Comparison of ENCODE assay signal across 17 cellular contexts in the genomic region with DNA sequence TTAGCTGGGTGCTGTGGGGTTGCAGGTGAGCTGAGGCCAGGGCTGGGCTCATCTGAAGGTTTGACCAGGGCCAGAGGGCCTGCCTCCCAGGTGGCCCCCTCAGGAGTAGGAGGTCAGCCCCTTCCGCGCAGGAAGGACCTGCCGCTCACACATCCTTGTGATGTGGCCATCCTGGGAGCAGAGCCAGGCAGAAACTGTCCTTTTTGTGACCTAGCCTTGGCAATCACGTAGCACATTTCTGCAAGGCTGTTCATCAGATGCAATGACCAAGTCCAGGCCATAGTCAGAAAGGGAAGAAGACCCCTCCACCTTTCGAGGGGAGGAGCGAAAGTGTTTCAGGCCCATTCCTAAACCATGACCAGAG. TPM values are rescaled to one million over a fixed set of nuclear protein-coding genes. Genes with fewer than 3 reads are reported as not detected.
DNase-seq lines count a peak whose midpoint lies in the region; ATAC-seq and TF ChIP-seq lines count a peak whose summit lies in the region.
"Had no signal": no experiment of that assay in that cellular context is flagged by ENCODE, and none has a peak within 500 bp of the region (broad histone marks: within the 10 kb centered on the region; RNA-seq: fewer than 3 reads in every experiment).

No MANE protein-coding gene starts in this region.

- dilution Hi-C loops in mammary epithelial cell (cut with HindIII; ENCODE audit: low sequenced_read_pairs): no loop called here

- no peak for DNase-seq in activated CD4-positive, alpha-beta T cell treated with anti-CD3 and anti-CD28 coated beads for 36 hours
- no peak for DNase-seq in activated CD4-positive, alpha-beta T cell treated with anti-CD3 and anti-CD28 coated beads, Interleukin-2, amount 50 U/mL, for 4 hours
- DNase-seq in heart left ventricle: peak in 2 of 5 donors; percentile 46 to 69
- peak; percentile 47 to 81 for DNase-seq in gastrocnemius medialis
- DNase-seq in mammary epithelial cell: no peak
- no peak for DNase-seq in NCI-H2029 treated with DMSO at 0.1 percent for 48 hours (lab: John Stamatoyannopoulos, UW)
- DNase-seq in substantia nigra (lab: John Stamatoyannopoulos, UW): no peak
- DNase-seq: activated CD4-positive, alpha-beta T cell treated with anti-CD3 and anti-CD28 coated beads for 1 hour; activated T-cell treated with anti-CD3 and anti-CD28 coated beads, Interleukin-2, amount 50 U/mL, for 4 hours; effector memory CD4-positive, alpha-beta T cell; H9; islet precursor cell; sigmoid colon; stomach had no signal

- peaks cover 0 to 46% (median 15%) of the 10 kb centered on the region in 12 donors for H3K4me1 ChIP-seq in heart left ventricle
- H3K4me1 ChIP-seq in gastrocnemius medialis: peaks cover 39 to 46% of the 10 kb centered on the region in 2 donors
- H3K4me1 ChIP-seq in mammary epithelial cell (ENCODE audit: insufficient read depth, low read length): no peaks in the 10 kb centered on the region
- H3K4me1 ChIP-seq: ascending aorta had no signal

- H4K20me1 ChIP-seq in mammary epithelial cell (ENCODE audit: insufficient read depth, low read length): no peaks in the 10 kb centered on the region

- BruUV-seq in mammary epithelial cell (replicated peaks; lab: Mats Ljungman, UMichigan): no TSS peak

- TF ChIP-seq CTCF in heart left ventricle (IDR thresholded peaks at IDR 0.05) (no peak), gastrocnemius medialis (IDR thresholded peaks at IDR 0.05 in 4 of 5, conservative IDR thresholded peaks at IDR 0.05 in 1 of 5) (no peak), mammary epithelial cell (conservative IDR thresholded peaks at IDR 0.05 in 1 of 2, IDR thresholded peaks at IDR 0.05 in 1 of 2; ENCODE audit: extremely low read depth in 1 of 2, insufficient read depth in 1 of 2, low read depth in 1 of 2, low read length in 2 of 2) (no peak)

- in situ Hi-C loops in gastrocnemius medialis (cut with MboI; ENCODE audit: low sequenced_read_pairs in 4 of 4) (no loop called here), mammary epithelial cell (cut with MboI; ENCODE audit: low sequenced_read_pairs in 2 of 2) (no loop called here)

- H3K36me3 ChIP-seq in heart left ventricle: peaks cover 0 to 22% (median 19%) of the 10 kb centered on the region in 9 donors
- peaks cover 0 to 12% of the 10 kb centered on the region in 2 donors for H3K36me3 ChIP-seq in gastrocnemius medialis
- H3K36me3 ChIP-seq in mammary epithelial cell (ENCODE audit: insufficient read depth, low read length): no peaks in the 10 kb centered on the region

- H3K36me3 Mint-ChIP-seq in activated CD4-positive, alpha-beta T cell treated with anti-CD3 and anti-CD28 coated beads for 36 hours (ENCODE audit: low read depth): peaks cover 10% of the 10 kb centered on the region
- peaks cover 21% of the 10 kb centered on the region for H3K36me3 Mint-ChIP-seq in activated T-helper 17 cell treated with anti-CD3 and anti-CD28 coated beads, Interleukin-2, amount 50 U/mL, for 72 hours (ENCODE audit: low read depth)

- H2AFZ ChIP-seq in mammary epithelial cell (ENCODE audit: low read depth, low read length): no peak overlapping the region

- CTCF ChIA-PET in activated CD4-positive, alpha-beta T cell treated with anti-CD3 and anti-CD28 coated beads for 36 hours (lab: Charles Lee): no interaction called here
- CTCF ChIA-PET in mammary epithelial cell (lab: Charles Lee; ENCODE audit: low non-redundant PET): interaction anchor here (0.7 kb wide), 1 partner anchor 107 kb away, joined by 4 read pairs; no protein-coding TSS in a partner anchor

- no peak overlapping the region for H3K4me2 ChIP-seq in mammary epithelial cell (ENCODE audit: insufficient read depth, low read depth, low read length)

- WGBS in heart left ventricle, 4 donors: 25 to 59% (median 41%) methylated on average over 4 to 6 of the region's 6 CpGs
- WGBS in mammary epithelial cell (ENCODE audit: low coverage, missing lambda C conversion rate): 60% methylated on average over 6 of the region's 6 CpGs

- H3K27ac Mint-ChIP-seq in activated CD4-positive, alpha-beta T cell treated with anti-CD3 and anti-CD28 coated beads for 36 hours: peak overlapping the region; percentile 53
- peak overlapping the region; percentile 27 for H3K27ac Mint-ChIP-seq in activated T-helper 17 cell treated with anti-CD3 and anti-CD28 coated beads, Interleukin-2, amount 50 U/mL, for 72 hours

- H3K4me1 Mint-ChIP-seq in activated CD4-positive, alpha-beta T cell treated with anti-CD3 and anti-CD28 coated beads for 36 hours: peaks cover 23% of the 10 kb centered on the region
- H3K4me1 Mint-ChIP-seq in activated T-helper 17 cell treated with anti-CD3 and anti-CD28 coated beads, Interleukin-2, amount 50 U/mL, for 72 hours: no peaks in the 10 kb centered on the region

- H3K4me3 Mint-ChIP-seq in activated CD4-positive, alpha-beta T cell treated with anti-CD3 and anti-CD28 coated beads for 36 hours: no peak overlapping the region
- H3K4me3 Mint-ChIP-seq in activated T-helper 17 cell treated with anti-CD3 and anti-CD28 coated beads, Interleukin-2, amount 50 U/mL, for 72 hours: no peak overlapping the region
- H3K4me3 Mint-ChIP-seq: activated T-cell treated with anti-CD3 and anti-CD28 coated beads, Interleukin-2, amount 50 U/mL, for 4 hours; H9 had no signal

- H3K9me3 ChIP-seq in heart left ventricle: no peaks in the 10 kb centered on the region
- no peaks in the 10 kb centered on the region for H3K9me3 ChIP-seq in gastrocnemius medialis
- no peaks in the 10 kb centered on the region for H3K9me3 ChIP-seq in mammary epithelial cell (replicated peaks; ENCODE audit: insufficient read depth, low read length)
- H3K9me3 ChIP-seq: ascending aorta, sigmoid colon, stomach had no signal

- H3K27me3 Mint-ChIP-seq in activated CD4-positive, alpha-beta T cell treated with anti-CD3 and anti-CD28 coated beads for 36 hours: no peaks in the 10 kb centered on the region
- H3K27me3 Mint-ChIP-seq in activated T-helper 17 cell treated with anti-CD3 and anti-CD28 coated beads, Interleukin-2, amount 50 U/mL, for 72 hours: no peaks in the 10 kb centered on the region

- POLR2A ChIA-PET in activated CD4-positive, alpha-beta T cell treated with anti-CD3 and anti-CD28 coated beads for 36 hours (lab: Charles Lee): no interaction called here

- intact Hi-C loops in activated CD4-positive, alpha-beta T cell treated with anti-CD3 and anti-CD28 coated beads for 36 hours (cut with DNase I, micrococcal nuclease): loop anchor here in 1 of 2 experiments (5.0 kb wide), 1 partner anchor 49 kb away; no protein-coding TSS in a partner anchor
- intact Hi-C loops in heart left ventricle (cut with DNase I): loop anchor here in 1 of 10 donors (10.0 kb wide), 1 partner anchor 102 kb away; no protein-coding TSS in a partner anchor
- intact Hi-C loops in gastrocnemius medialis (cut with DNase I; ENCODE audit: low total_unique reads): no loop called here
- intact Hi-C loops in mammary epithelial cell (cut with micrococcal nuclease): no loop called here

- TF ChIP-seq POLR2A in heart left ventricle (IDR thresholded peaks at IDR 0.05) (no peak), gastrocnemius medialis (IDR thresholded peaks at IDR 0.05) (no peak)

- no peaks in the 10 kb centered on the region for H3K79me2 ChIP-seq in mammary epithelial cell (ENCODE audit: insufficient read depth, low read length)

- H3K27ac ChIP-seq in heart left ventricle (peak overlapping the region in 2 of 12 donors; percentile 15 to 60), gastrocnemius medialis (peak overlapping the region; percentile 17 to 91 (median 74)), mammary epithelial cell (ENCODE audit: insufficient read depth, low read depth, low read length) (no peak overlapping the region), substantia nigra (ENCODE audit: low read depth, low read length, poor library complexity, severe bottlenecking) (no peak overlapping the region)
- H3K27ac ChIP-seq: 22Rv1, ascending aorta, sigmoid colon, stomach had no signal

- H3K9ac ChIP-seq in mammary epithelial cell (ENCODE audit: insufficient read depth, low read length): no peak overlapping the region

- H3K9me3 Mint-ChIP-seq in activated CD4-positive, alpha-beta T cell treated with anti-CD3 and anti-CD28 coated beads for 36 hours (ENCODE audit: low read depth): peaks cover 2% of the 10 kb centered on the region
- no peaks in the 10 kb centered on the region for H3K9me3 Mint-ChIP-seq in activated T-helper 17 cell treated with anti-CD3 and anti-CD28 coated beads, Interleukin-2, amount 50 U/mL, for 72 hours
- H3K9me3 Mint-ChIP-seq: activated T-cell treated with anti-CD3 and anti-CD28 coated beads, Interleukin-2, amount 50 U/mL, for 4 hours; H9 had no signal

- no peak for ATAC-seq in activated CD4-positive, alpha-beta T cell treated with anti-CD3 and anti-CD28 coated beads for 36 hours
- ATAC-seq in activated T-helper 17 cell treated with anti-CD3 and anti-CD28 coated beads, Interleukin-2, amount 50 U/mL, for 72 hours (replicated peaks): no peak
- peak; percentile 24 to 52 (median 38) for ATAC-seq in heart left ventricle
- ATAC-seq in gastrocnemius medialis: peak; percentile 28 to 54
- ATAC-seq: activated T-cell treated with anti-CD3 and anti-CD28 coated beads, Interleukin-2, amount 50 U/mL, for 4 hours had no signal

- no peaks in the 10 kb centered on the region for H3K27me3 ChIP-seq in heart left ventricle
- no peaks in the 10 kb centered on the region for H3K27me3 ChIP-seq in gastrocnemius medialis
- H3K27me3 ChIP-seq in mammary epithelial cell (ENCODE audit: insufficient read depth, low read length): no peaks in the 10 kb centered on the region
- H3K27me3 ChIP-seq: ascending aorta, sigmoid colon, stomach had no signal

- H3K4me3 ChIP-seq in heart left ventricle: no peak overlapping the region
- H3K4me3 ChIP-seq in gastrocnemius medialis: no peak overlapping the region
- H3K4me3 ChIP-seq in mammary epithelial cell (replicated peaks in 1 of 3; ENCODE audit: insufficient read depth in 1 of 3, low read depth in 2 of 3, low read length in 3 of 3): no peak overlapping the region
- H3K4me3 ChIP-seq: ascending aorta, sigmoid colon, stomach had no signal

RNA-seq across cellular contexts. Expression of gene TRAPPC10, which starts 55.5 kb away (rescaled TPM):
- 10 to 100 TPM; 40.2 to 58.7 TPM for total RNA-seq in activated CD4-positive, alpha-beta T cell treated with anti-CD3 and anti-CD28 coated beads for 36 hours
- 10 to 100 TPM; 48.5 to 72.8 TPM for total RNA-seq in activated T-helper 17 cell treated with anti-CD3 and anti-CD28 coated beads, Interleukin-2, amount 50 U/mL, for 72 hours
- total RNA-seq in heart left ventricle: 10 to 100 TPM; 14.6 to 32.0 (median 22.5) TPM
- polyA plus RNA-seq in heart left ventricle: 10 to 100 TPM in 1 of 2 donors, 1 to 10 TPM in 1; 5.6 to 12.0 TPM
- 10 to 100 TPM; 17.9 to 32.9 (median 23.1) TPM for total RNA-seq in gastrocnemius medialis
- 10 to 100 TPM; 36.3 to 37.3 TPM for total RNA-seq in mammary epithelial cell
- 18.3 TPM for polyA plus RNA-seq in mammary epithelial cell
- 113 TPM for polyA minus RNA-seq in mammary epithelial cell

Comparison
In these comparisons a context has a peak if more than half of its experiments do, and no peak if none do; other contexts are left out.
1. ATAC-seq: peak in heart left ventricle (4 of 4) and gastrocnemius medialis (2 of 2); none in activated CD4-positive, alpha-beta T cell treated with anti-CD3 and anti-CD28 coated beads for 36 hours (single experiment) and activated T-helper 17 cell treated with anti-CD3 and anti-CD28 coated beads, Interleukin-2, amount 50 U/mL, for 72 hours (single experiment).
2. DNase-seq: peak in gastrocnemius medialis (2 of 2); none in activated CD4-positive, alpha-beta T cell treated with anti-CD3 and anti-CD28 coated beads for 36 hours (single experiment), activated CD4-positive, alpha-beta T cell treated with anti-CD3 and anti-CD28 coated beads, Interleukin-2, amount 50 U/mL, for 4 hours (0 of 2), mammary epithelial cell (single experiment), NCI-H2029 treated with DMSO at 0.1 percent for 48 hours (single experiment) and substantia nigra (0 of 49).
3. H3K27ac ChIP-seq: peak in gastrocnemius medialis (4 of 4); none in mammary epithelial cell (single experiment) and substantia nigra (single experiment).